In genomic region chr19:51372649-51373504, GRCh38 we compare ENCODE assay signal across 10 cellular contexts. TPM values are rescaled to one million over a fixed set of nuclear protein-coding genes. Genes with fewer than 3 reads are reported as not detected.
DNase-seq lines count a peak whose midpoint lies in the region; ATAC-seq and TF ChIP-seq lines count a peak whose summit lies in the region.
"Had no signal": no experiment of that assay in that cellular context is flagged by ENCODE, and none has a peak within 500 bp of the region (broad histone marks: within the 10 kb centered on the region; RNA-seq: fewer than 3 reads in every experiment).

Gene NKG7 (minus strand): TSS chr19:51372654. CDS start chr19:51372535, 119 bp downstream.

- TF ChIP-seq POLR2A in sigmoid colon (IDR thresholded peaks at IDR 0.05) (no peak), uterus (IDR thresholded peaks at IDR 0.05) (no peak)

- no peak for TF ChIP-seq CTCF in sigmoid colon (IDR thresholded peaks at IDR 0.05)
- TF ChIP-seq CTCF in uterus (IDR thresholded peaks at IDR 0.05) = no peak

- ATAC-seq in GM19351 (IDR thresholded peaks at IDR 0.05; ENCODE audit: unreplicated experiment) = peak; percentile 38
- ATAC-seq in HG03095 (IDR thresholded peaks at IDR 0.05; ENCODE audit: unreplicated experiment) = no peak

- H3K27ac ChIP-seq in sigmoid colon = no peak within 1 kb of the TSS
- no peak within 1 kb of the TSS for H3K27ac ChIP-seq in uterus
- H3K27ac ChIP-seq: VCaP had no signal

- DNase-seq in T-helper 9 cell (peak; percentile 32), sigmoid colon (no peak), NCI-H1417 treated with DMSO at 0.1 percent for 48 hours (lab: John Stamatoyannopoulos, UW) (no peak), uterus (no peak)
- DNase-seq in central memory CD4-positive, alpha-beta T cell = peak; percentile 40
- peak; percentile 87 to 90 for DNase-seq in stimulated activated CD8-positive, alpha-beta memory T cell treated with anti-CD3 and anti-CD28 coated beads, Interleukin-15, amount 100 ng/mL, for 48 hours (ENCODE audit: low read depth in 2 of 2)
- DNase-seq: GOT3 had no signal

- intact Hi-C loops in sigmoid colon (cut with DNase I) (no loop called here), uterus (cut with DNase I; ENCODE audit: low total_unique reads) (no loop called here)

- H3K4me1 ChIP-seq in sigmoid colon (peaks cover 0 to 9% (median 6%) of the 10 kb centered on the region in 4 donors), uterus (no peaks in the 10 kb centered on the region)

- H3K36me3 ChIP-seq in sigmoid colon (no peaks in the 10 kb centered on the region), uterus (no peaks in the 10 kb centered on the region)

- TF ChIP-seq EP300 in sigmoid colon (IDR thresholded peaks at IDR 0.05) = no peak

- H3K4me3 ChIP-seq in sigmoid colon (no peak within 1 kb of the TSS), uterus (no peak within 1 kb of the TSS)

- H3K9me3 ChIP-seq in sigmoid colon = no peaks in the 10 kb centered on the region
- no peaks in the 10 kb centered on the region for H3K9me3 ChIP-seq in uterus

- no peaks in the 10 kb centered on the region for H3K27me3 ChIP-seq in sigmoid colon
- no peaks in the 10 kb centered on the region for H3K27me3 ChIP-seq in uterus

- WGBS in sigmoid colon, 2 donors = 38 to 53% methylated on average over 9 of the region's 9 CpGs

RNA-seq across cellular contexts. Expression of gene NKG7, which starts in this region (rescaled TPM):
- total RNA-seq in sigmoid colon = 1 to 10 TPM in 2 of 4 donors, not detected in 2; 1.2 to 3.0 TPM
- 10 to 100 TPM in 1 of 3 donors, 1 to 10 TPM in 1, not detected in 1; 3.2 to 14.5 TPM for polyA plus RNA-seq in sigmoid colon
- total RNA-seq in uterus = 1 to 10 TPM in 3 of 4 donors, not detected in 1; 1.0 to 3.6 (median 2.9) TPM

Comparison
In these comparisons a context has a peak if more than half of its experiments do, and no peak if none do; other contexts are left out.
1. DNase-seq: peak in T-helper 9 cell (single experiment), central memory CD4-positive, alpha-beta T cell (single experiment) and stimulated activated CD8-positive, alpha-beta memory T cell treated with anti-CD3 and anti-CD28 coated beads, Interleukin-15, amount 100 ng/mL, for 48 hours (2 of 2); none in sigmoid colon (single experiment), NCI-H1417 treated with DMSO at 0.1 percent for 48 hours (single experiment) and uterus (0 of 2).